20 cellular contexts compared by ENCODE assay signal in the genomic region with DNA sequence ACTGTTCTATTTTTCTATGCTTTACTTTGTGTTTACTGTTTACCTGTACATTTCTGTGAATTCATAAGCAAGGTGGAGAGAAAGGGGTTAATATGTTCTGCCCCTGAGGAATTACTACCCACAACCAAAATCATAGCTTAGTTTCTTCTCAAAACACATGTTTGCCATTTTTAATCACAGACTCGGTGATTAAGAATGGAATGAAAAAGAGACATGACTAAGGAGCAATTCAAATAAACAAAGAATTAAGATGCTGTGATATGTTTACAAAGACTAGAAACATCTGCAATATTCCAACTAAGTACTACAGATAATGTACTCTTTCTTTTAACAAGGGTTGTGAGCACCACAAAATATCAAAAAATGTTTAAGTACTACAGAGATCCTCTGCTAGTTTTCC.
"Had no signal": no experiment of that assay in that cellular context is flagged by ENCODE, and none has a peak within 500 bp of the region (broad histone marks: within the 10 kb centered on the region; RNA-seq: fewer than 3 reads in every experiment).

No MANE protein-coding gene starts in this region.

- H3K9me3 ChIP-seq: sigmoid colon, tibial artery had no signal

- ATAC-seq: activated naive CD8-positive, alpha-beta T cell treated with anti-CD3 and anti-CD28 coated beads, Interleukin-2, amount 50 U/mL, for 24 hours; activated T-cell treated with anti-CD3 and anti-CD28 coated beads, Interleukin-2, amount 50 U/mL, for 4 hours; esophagus mucosa; left lobe of liver; stimulated activated naive CD8-positive, alpha-beta T cell treated with anti-CD3 and anti-CD28 coated beads, Interleukin-15, Interleukin-2, amounts not matched to agents 100 U/mL and 50 U/mL, for 24 hours had no signal

- H3K27me3 ChIP-seq: sigmoid colon, tibial artery had no signal

- H3K27ac ChIP-seq: sigmoid colon, tibial artery had no signal

- H3K4me1 ChIP-seq: sigmoid colon, tibial artery had no signal

- DNase-seq: activated CD4-positive, alpha-beta T cell treated with anti-CD3 and anti-CD28 coated beads, Interleukin-2, amount 50 U/mL, for 1 hour; activated CD8-positive, alpha-beta memory T cell treated with anti-CD3 and anti-CD28 coated beads, Interleukin-2, amount 50 U/mL, for 4 hours; activated naive CD4-positive, alpha-beta T cell treated with anti-CD3 and anti-CD28 coated beads, Interleukin-2, amount 10 ng/mL, durations not matched to agents 7 days and 5 days; activated naive CD8-positive, alpha-beta T cell treated with anti-CD3 and anti-CD28 coated beads, Interleukin-2, amount 50 U/mL, for 24 hours; activated T-cell treated with anti-CD3 and anti-CD28 coated beads, Interleukin-2, amount 50 U/mL, for 4 hours; effector CD8-positive, alpha-beta T cell; foreskin melanocyte; glutamatergic neuron; kidney; sigmoid colon; stimulated activated CD4-positive, alpha-beta T cell treated with anti-CD3 and anti-CD28 coated beads, Interleukin-12 subunit alpha, Interleukin-12 subunit beta, amount 100 ng/mL, for 4 hours; stimulated activated CD4-positive, alpha-beta T cell treated with anti-CD3 and anti-CD28 coated beads, Interleukin-1b, Interleukin-23, amount 100 ng/mL, for 48 hours; stimulated activated naive CD8-positive, alpha-beta T cell treated with anti-CD3 and anti-CD28 coated beads, Interleukin-15, Interleukin-2, amounts not matched to agents 100 U/mL and 50 U/mL, for 24 hours; substantia nigra; T-helper 1 cell; T-helper 9 cell; tibial artery had no signal

- H3K4me3 ChIP-seq: lung, sigmoid colon, tibial artery had no signal

- H3K36me3 ChIP-seq: sigmoid colon, tibial artery had no signal
